In genomic region chrX:65667157-65667502, GRCh38 we compare ENCODE assay signal across 9 cellular contexts. TPM values are rescaled to one million over a fixed set of nuclear protein-coding genes. Genes with fewer than 3 reads are reported as not detected.
DNase-seq lines count a peak whose midpoint lies in the region; ATAC-seq and TF ChIP-seq lines count a peak whose summit lies in the region.
"Had no signal": no experiment of that assay in that cellular context is flagged by ENCODE, and none has a peak within 500 bp of the region (broad histone marks: within the 10 kb centered on the region; RNA-seq: fewer than 3 reads in every experiment).

No MANE protein-coding gene starts in this region.

- peaks cover 35% of the 10 kb centered on the region for H3K36me3 Mint-ChIP-seq in activated T-helper 1 cell treated with anti-CD3 and anti-CD28 coated beads, Interleukin-12 subunit alpha, Interleukin-12 subunit beta, Interleukin-2, Interleukin-4 antibody, amounts not matched to agents 30 ng/mL and 10 ng/mL and 1 ng/mL, durations not matched to agents 14 hours and 24 hours and 36 hours (ENCODE audit: low read depth)
- peaks cover 5 to 19% of the 10 kb centered on the region in 2 donors for H3K36me3 Mint-ChIP-seq in naive B cell

- H3K4me3 ChIP-seq in AG10803 (ENCODE audit: low read length) (peak overlapping the region; percentile 33), H7 (ENCODE audit: insufficient read depth, low read depth, low read length) (peak overlapping the region; percentile 2; the same call in 1 of the 2 replicates), foreskin fibroblast (ENCODE audit: low read depth in 1 of 2, low read length in 2 of 2) (no peak overlapping the region)

- H3K27me3 Mint-ChIP-seq in activated T-helper 1 cell treated with anti-CD3 and anti-CD28 coated beads, Interleukin-12 subunit alpha, Interleukin-12 subunit beta, Interleukin-2, Interleukin-4 antibody, amounts not matched to agents 30 ng/mL and 10 ng/mL and 1 ng/mL, durations not matched to agents 14 hours and 24 hours and 36 hours (ENCODE audit: insufficient read depth), result no peaks in the 10 kb centered on the region
- no peaks in the 10 kb centered on the region for H3K27me3 Mint-ChIP-seq in naive B cell

- no peaks in the 10 kb centered on the region for H3K27me3 ChIP-seq in H7 (ENCODE audit: control insufficient read depth, insufficient read depth, low read length)

- DNase-seq in AG10803 (ENCODE audit: low read depth), result no peak
- DNase-seq in H7, result no peak
- DNase-seq in activated T-helper 1 cell treated with anti-CD3 and anti-CD28 coated beads, Interleukin-12 subunit alpha, Interleukin-12 subunit beta, Interleukin-2, Interleukin-4 antibody, amounts not matched to agents 30 ng/mL and 10 ng/mL and 1 ng/mL, durations not matched to agents 14 hours and 24 hours and 36 hours (ENCODE audit: low spot score), result no peak
- no peak for DNase-seq in naive B cell
- DNase-seq in foreskin fibroblast, result no peak
- DNase-seq in DMS114 treated with DMSO at 0.1 percent for 48 hours (lab: John Stamatoyannopoulos, UW; ENCODE audit: unreplicated experiment), result no peak
- no peak for DNase-seq in GDM1 (lab: John Stamatoyannopoulos, UW)
- DNase-seq: NCI-H1436 treated with DMSO at 0.1 percent for 48 hours had no signal

- peaks cover under 1% of the 10 kb centered on the region for H3K9me3 Mint-ChIP-seq in activated T-helper 1 cell treated with anti-CD3 and anti-CD28 coated beads, Interleukin-12 subunit alpha, Interleukin-12 subunit beta, Interleukin-2, Interleukin-4 antibody, amounts not matched to agents 30 ng/mL and 10 ng/mL and 1 ng/mL, durations not matched to agents 14 hours and 24 hours and 36 hours
- H3K9me3 Mint-ChIP-seq in naive B cell, result peaks cover 0 to 8% (median 2%) of the 10 kb centered on the region in 7 donors

- ATAC-seq in naive B cell (ENCODE audit: low read depth in 2 of 2) (peak in 1 of 2 donors; percentile 18), GM19463 (IDR thresholded peaks at IDR 0.05; ENCODE audit: unreplicated experiment) (no peak)

- TF ChIP-seq CTCF in AG10803 (conservative IDR thresholded peaks at IDR 0.05; ENCODE audit: low read length), result no peak
- TF ChIP-seq CTCF in foreskin fibroblast (IDR thresholded peaks at IDR 0.05; ENCODE audit: low read depth, low read length), result no peak

- H3K27ac Mint-ChIP-seq in activated T-helper 1 cell treated with anti-CD3 and anti-CD28 coated beads, Interleukin-12 subunit alpha, Interleukin-12 subunit beta, Interleukin-2, Interleukin-4 antibody, amounts not matched to agents 30 ng/mL and 10 ng/mL and 1 ng/mL, durations not matched to agents 14 hours and 24 hours and 36 hours, result peak overlapping the region; percentile 95
- peak overlapping the region in 5 of 6 donors; percentile 44 to 94 (median 89) for H3K27ac Mint-ChIP-seq in naive B cell

- intact Hi-C loops in activated T-helper 1 cell treated with anti-CD3 and anti-CD28 coated beads, Interleukin-12 subunit alpha, Interleukin-12 subunit beta, Interleukin-2, Interleukin-4 antibody, amounts not matched to agents 30 ng/mL and 10 ng/mL and 1 ng/mL, durations not matched to agents 14 hours and 24 hours and 36 hours (cut with micrococcal nuclease), result loop anchor here (1.0 to 2.0 kb wide), 4 partner anchors 56 to 380 kb away; no protein-coding TSS in a partner anchor

- peaks cover 37% of the 10 kb centered on the region for H3K4me1 Mint-ChIP-seq in activated T-helper 1 cell treated with anti-CD3 and anti-CD28 coated beads, Interleukin-12 subunit alpha, Interleukin-12 subunit beta, Interleukin-2, Interleukin-4 antibody, amounts not matched to agents 30 ng/mL and 10 ng/mL and 1 ng/mL, durations not matched to agents 14 hours and 24 hours and 36 hours (ENCODE audit: low read depth)
- peaks cover 36 to 50% (median 37%) of the 10 kb centered on the region in 3 donors for H3K4me1 Mint-ChIP-seq in naive B cell

- H3K36me3 ChIP-seq in H7 (replicated peaks; ENCODE audit: control insufficient read depth, insufficient read depth, low read length), result no peaks in the 10 kb centered on the region

- H3K4me3 Mint-ChIP-seq in activated T-helper 1 cell treated with anti-CD3 and anti-CD28 coated beads, Interleukin-12 subunit alpha, Interleukin-12 subunit beta, Interleukin-2, Interleukin-4 antibody, amounts not matched to agents 30 ng/mL and 10 ng/mL and 1 ng/mL, durations not matched to agents 14 hours and 24 hours and 36 hours, result peak overlapping the region; percentile 86
- peak overlapping the region; percentile 83 to 95 (median 90) for H3K4me3 Mint-ChIP-seq in naive B cell

RNA-seq across cellular contexts. Expression of gene MSN, which starts 0.3 kb away (rescaled TPM):
- 175 and 186 TPM in 2 replicates for total RNA-seq in H7 (2014; rRNA removed; shearing (Covaris generic))
- total RNA-seq in activated T-helper 1 cell treated with anti-CD3 and anti-CD28 coated beads, Interleukin-12 subunit alpha, Interleukin-12 subunit beta, Interleukin-2, Interleukin-4 antibody, amounts not matched to agents 30 ng/mL and 10 ng/mL and 1 ng/mL, durations not matched to agents 14 hours and 24 hours and 36 hours, result 479 and 484 TPM in 2 replicates
- polyA plus RNA-seq in naive B cell (ENCODE audit: low read depth in 6 of 6), result 100 to 1,000 TPM; 494 to 728 (median 559) TPM

Comparison
In these comparisons a context has a peak if more than half of its experiments do, and no peak if none do; other contexts are left out.
1. H3K4me3 ChIP-seq: peak in AG10803 (single experiment) and H7 (single experiment); none in foreskin fibroblast (0 of 2).